Comparison of ENCODE assay signal across 3 cellular contexts in the genomic region with DNA sequence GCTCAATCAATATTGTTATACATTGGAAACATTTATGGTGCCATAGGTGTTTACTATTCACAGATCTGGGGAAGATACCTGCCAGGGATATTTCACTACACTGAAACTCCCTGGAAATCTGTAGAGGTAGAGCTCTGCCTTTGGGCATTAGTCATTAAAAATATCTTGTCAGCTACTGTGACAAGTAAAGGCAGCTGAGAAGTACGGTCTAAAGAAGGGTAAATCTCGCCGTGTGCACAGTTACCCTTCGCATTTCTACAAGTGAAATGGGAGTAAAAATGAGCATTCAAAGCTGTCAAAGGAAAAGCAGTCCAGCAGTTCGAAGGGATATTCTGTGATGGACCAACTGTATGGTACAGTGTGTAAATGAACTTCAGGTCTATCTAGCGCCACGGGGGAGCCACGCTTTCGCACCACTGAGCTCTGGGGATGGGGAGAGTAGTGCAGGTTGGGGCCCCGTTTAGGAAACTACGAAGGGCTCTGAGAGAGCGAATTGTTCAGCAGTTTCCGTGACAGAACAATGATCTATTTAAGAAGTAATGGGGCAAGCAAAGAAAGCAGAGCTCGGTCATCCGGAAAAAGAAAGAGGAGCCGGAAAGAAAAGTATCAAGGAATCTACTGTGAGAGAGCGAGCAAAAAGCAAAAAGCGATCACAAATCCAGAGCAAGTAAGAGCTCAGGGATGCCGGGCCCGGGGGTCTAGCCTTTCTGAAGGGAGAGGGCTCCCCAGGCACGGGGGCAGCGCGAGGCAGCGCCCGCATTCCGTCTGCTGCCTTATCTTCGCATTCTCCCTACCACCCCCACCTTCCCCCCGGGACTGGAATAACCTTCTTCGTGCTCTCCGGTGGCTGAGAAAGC.
TF ChIP-seq lines count a peak whose summit lies in the region.

No MANE protein-coding gene starts in this region.

TF ChIP-seq in IMR-90, 13 proteins besides CTCF, POLR2A, EP300 and RAD21 (continued from another document):
- TF ChIP-seq RCOR1 (IDR thresholded peaks at IDR 0.05; ENCODE audit: insufficient replicate concordance, low read length), result no peak
- no peak for TF ChIP-seq FOS (IDR thresholded peaks at IDR 0.05; ENCODE audit: low read depth, low read length)
- TF ChIP-seq SMC3 (IDR thresholded peaks at IDR 0.05; ENCODE audit: low read depth, low read length), result no peak
- no peak for TF ChIP-seq MAFK (IDR thresholded peaks at IDR 0.05; ENCODE audit: low read depth, low read length)
- TF ChIP-seq MAZ (IDR thresholded peaks at IDR 0.05; ENCODE audit: borderline replicate concordance, low read depth, low read length), result no peak
- TF ChIP-seq CHD1 (IDR thresholded peaks at IDR 0.05; ENCODE audit: low read depth, low read length), result no peak
- TF ChIP-seq, protein P1, sequence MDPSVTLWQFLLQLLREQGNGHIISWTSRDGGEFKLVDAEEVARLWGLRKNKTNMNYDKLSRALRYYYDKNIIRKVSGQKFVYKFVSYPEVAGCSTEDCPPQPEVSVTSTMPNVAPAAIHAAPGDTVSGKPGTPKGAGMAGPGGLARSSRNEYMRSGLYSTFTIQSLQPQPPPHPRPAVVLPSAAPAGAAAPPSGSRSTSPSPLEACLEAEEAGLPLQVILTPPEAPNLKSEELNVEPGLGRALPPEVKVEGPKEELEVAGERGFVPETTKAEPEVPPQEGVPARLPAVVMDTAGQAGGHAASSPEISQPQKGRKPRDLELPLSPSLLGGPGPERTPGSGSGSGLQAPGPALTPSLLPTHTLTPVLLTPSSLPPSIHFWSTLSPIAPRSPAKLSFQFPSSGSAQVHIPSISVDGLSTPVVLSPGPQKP (IDR thresholded peaks at IDR 0.05; ENCODE audit: borderline replicate concordance, low read depth, low read length), result no peak
- TF ChIP-seq BHLHE40 (IDR thresholded peaks at IDR 0.05; ENCODE audit: low read depth, low read length), result no peak

TF ChIP-seq in WTC11, 78 proteins besides CTCF, POLR2A, EP300 and RAD21 (continued from another document):
- TF ChIP-seq, protein P2, sequence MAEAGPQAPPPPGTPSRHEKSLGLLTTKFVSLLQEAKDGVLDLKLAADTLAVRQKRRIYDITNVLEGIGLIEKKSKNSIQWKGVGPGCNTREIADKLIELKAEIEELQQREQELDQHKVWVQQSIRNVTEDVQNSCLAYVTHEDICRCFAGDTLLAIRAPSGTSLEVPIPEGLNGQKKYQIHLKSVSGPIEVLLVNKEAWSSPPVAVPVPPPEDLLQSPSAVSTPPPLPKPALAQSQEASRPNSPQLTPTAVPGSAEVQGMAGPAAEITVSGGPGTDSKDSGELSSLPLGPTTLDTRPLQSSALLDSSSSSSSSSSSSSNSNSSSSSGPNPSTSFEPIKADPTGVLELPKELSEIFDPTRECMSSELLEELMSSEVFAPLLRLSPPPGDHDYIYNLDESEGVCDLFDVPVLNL (CRISPR knock-in tag; IDR thresholded peaks at IDR 0.05; ENCODE audit: borderline replicate concordance, low read depth), result no peak

TF ChIP-seq in liver, 16 proteins besides CTCF, POLR2A, EP300 and RAD21 (continued from another document):
- TF ChIP-seq SP1 (IDR thresholded peaks at IDR 0.05), result no peak
- TF ChIP-seq, protein P3, sequence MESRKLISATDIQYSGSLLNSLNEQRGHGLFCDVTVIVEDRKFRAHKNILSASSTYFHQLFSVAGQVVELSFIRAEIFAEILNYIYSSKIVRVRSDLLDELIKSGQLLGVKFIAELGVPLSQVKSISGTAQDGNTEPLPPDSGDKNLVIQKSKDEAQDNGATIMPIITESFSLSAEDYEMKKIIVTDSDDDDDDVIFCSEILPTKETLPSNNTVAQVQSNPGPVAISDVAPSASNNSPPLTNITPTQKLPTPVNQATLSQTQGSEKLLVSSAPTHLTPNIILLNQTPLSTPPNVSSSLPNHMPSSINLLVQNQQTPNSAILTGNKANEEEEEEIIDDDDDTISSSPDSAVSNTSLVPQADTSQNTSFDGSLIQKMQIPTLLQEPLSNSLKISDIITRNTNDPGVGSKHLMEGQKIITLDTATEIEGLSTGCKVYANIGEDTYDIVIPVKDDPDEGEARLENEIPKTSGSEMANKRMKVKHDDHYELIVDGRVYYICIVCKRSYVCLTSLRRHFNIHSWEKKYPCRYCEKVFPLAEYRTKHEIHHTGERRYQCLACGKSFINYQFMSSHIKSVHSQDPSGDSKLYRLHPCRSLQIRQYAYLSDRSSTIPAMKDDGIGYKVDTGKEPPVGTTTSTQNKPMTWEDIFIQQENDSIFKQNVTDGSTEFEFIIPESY (IDR thresholded peaks at IDR 0.05), result no peak
- TF ChIP-seq RXRA (IDR thresholded peaks at IDR 0.05), result no peak
- no peak for TF ChIP-seq HNF4A (conservative IDR thresholded peaks at IDR 0.05)
- TF ChIP-seq FOXA1 (IDR thresholded peaks at IDR 0.05), result no peak
- TF ChIP-seq, protein P4, sequence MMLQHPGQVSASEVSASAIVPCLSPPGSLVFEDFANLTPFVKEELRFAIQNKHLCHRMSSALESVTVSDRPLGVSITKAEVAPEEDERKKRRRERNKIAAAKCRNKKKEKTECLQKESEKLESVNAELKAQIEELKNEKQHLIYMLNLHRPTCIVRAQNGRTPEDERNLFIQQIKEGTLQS (IDR thresholded peaks at IDR 0.05), result no peak
- TF ChIP-seq, protein P5, sequence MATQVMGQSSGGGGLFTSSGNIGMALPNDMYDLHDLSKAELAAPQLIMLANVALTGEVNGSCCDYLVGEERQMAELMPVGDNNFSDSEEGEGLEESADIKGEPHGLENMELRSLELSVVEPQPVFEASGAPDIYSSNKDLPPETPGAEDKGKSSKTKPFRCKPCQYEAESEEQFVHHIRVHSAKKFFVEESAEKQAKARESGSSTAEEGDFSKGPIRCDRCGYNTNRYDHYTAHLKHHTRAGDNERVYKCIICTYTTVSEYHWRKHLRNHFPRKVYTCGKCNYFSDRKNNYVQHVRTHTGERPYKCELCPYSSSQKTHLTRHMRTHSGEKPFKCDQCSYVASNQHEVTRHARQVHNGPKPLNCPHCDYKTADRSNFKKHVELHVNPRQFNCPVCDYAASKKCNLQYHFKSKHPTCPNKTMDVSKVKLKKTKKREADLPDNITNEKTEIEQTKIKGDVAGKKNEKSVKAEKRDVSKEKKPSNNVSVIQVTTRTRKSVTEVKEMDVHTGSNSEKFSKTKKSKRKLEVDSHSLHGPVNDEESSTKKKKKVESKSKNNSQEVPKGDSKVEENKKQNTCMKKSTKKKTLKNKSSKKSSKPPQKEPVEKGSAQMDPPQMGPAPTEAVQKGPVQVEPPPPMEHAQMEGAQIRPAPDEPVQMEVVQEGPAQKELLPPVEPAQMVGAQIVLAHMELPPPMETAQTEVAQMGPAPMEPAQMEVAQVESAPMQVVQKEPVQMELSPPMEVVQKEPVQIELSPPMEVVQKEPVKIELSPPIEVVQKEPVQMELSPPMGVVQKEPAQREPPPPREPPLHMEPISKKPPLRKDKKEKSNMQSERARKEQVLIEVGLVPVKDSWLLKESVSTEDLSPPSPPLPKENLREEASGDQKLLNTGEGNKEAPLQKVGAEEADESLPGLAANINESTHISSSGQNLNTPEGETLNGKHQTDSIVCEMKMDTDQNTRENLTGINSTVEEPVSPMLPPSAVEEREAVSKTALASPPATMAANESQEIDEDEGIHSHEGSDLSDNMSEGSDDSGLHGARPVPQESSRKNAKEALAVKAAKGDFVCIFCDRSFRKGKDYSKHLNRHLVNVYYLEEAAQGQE (IDR thresholded peaks at IDR 0.05), result no peak
TF ChIP-seq in liver: peak in this region for 0.
